8 cellular contexts compared by ENCODE assay signal in genomic region chrX:154436597-154437397, GRCh38. TPM values are rescaled to one million over a fixed set of nuclear protein-coding genes. Genes with fewer than 3 reads are reported as not detected.
DNase-seq lines count a peak whose midpoint lies in the region; ATAC-seq and TF ChIP-seq lines count a peak whose summit lies in the region.

Gene GDI1 (plus strand): TSS chrX:154437154. CDS start chrX:154437255, 101 bp downstream.

- ATAC-seq in HG03039 (IDR thresholded peaks at IDR 0.05; ENCODE audit: unreplicated experiment) (peak; percentile 42), omental fat pad (ENCODE audit: low FRiP score) (peak; percentile 37), GM19463 (IDR thresholded peaks at IDR 0.05; ENCODE audit: unreplicated experiment) (no peak), GM21825 (IDR thresholded peaks at IDR 0.05; ENCODE audit: unreplicated experiment) (no peak)

- TF ChIP-seq CTCF in omental fat pad (IDR thresholded peaks at IDR 0.05): no peak

- DNase-seq in EL (peak; percentile 64), RPMI8226 (peak; percentile 53), glomerular visceral epithelial cell (ENCODE audit: extremely low spot score) (peak; percentile 55), omental fat pad (ENCODE audit: low spot score) (no peak)
- DNase-seq in activated naive CD4-positive, alpha-beta T cell treated with anti-CD3 and anti-CD28 coated beads, Interleukin-2, amount 50 U/mL, for 16 hours: peak; percentile 61

RNA-seq across cellular contexts. Expression of gene GDI1, which starts in this region (rescaled TPM):
- 100 to 1,000 TPM in 2 of 4 donors, 10 to 100 TPM in 2; 75.3 to 119 (median 96.9) TPM for total RNA-seq in omental fat pad

Comparison
In these comparisons a context has a peak if more than half of its experiments do, and no peak if none do; other contexts are left out.
1. ATAC-seq: peak in HG03039 (single experiment) and omental fat pad (single experiment); none in GM19463 (single experiment) and GM21825 (single experiment).